16 cellular contexts compared by ENCODE assay signal in the genomic region with DNA sequence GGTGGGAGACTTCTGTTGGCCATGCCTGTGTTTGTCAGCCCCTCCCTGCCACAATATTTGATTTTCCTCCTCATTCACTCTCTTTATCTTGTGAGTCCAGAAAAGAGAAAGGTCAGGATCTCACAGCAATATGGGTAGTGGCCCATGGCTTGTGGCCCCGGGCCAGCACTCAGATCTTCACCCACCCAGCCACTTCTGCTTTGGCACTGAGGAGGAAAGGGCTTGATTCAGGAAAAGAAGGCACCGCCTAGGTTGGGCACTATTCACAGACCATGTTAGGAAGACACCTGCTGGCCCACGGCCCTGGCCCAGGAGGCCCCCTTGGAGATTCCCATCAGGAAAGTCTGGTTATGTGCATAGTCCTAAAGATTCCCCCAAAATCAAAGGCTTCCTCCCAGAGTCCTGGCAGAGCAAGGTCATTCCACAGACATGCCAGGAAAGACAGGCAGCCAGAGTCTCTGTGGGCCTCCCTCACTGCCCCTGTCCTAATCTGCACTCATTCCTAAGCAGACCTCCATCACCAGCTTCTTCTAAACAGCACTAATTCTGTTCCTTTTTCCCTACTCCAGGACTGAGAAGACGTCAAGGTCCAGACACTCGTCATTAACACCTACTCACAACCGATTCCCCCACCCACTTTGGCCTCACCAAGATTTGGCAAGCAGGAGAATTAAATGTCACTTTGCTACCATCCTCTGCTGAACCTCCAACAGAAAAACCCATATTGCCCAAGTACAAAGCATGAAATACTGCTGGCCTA.
DNase-seq lines count a peak whose midpoint lies in the region; ATAC-seq and TF ChIP-seq lines count a peak whose summit lies in the region.
"Had no signal": no experiment of that assay in that cellular context is flagged by ENCODE, and none has a peak within 500 bp of the region (broad histone marks: within the 10 kb centered on the region; RNA-seq: fewer than 3 reads in every experiment).

No MANE protein-coding gene starts in this region.

- WGBS in aorta, 2 donors, result 47 to 53% methylated on average over 6 of the region's 6 CpGs

- no peak for TF ChIP-seq CTCF in osteoblast (IDR thresholded peaks at IDR 0.05; ENCODE audit: extremely low read depth, low read depth, low read length)

- H3K36me3 ChIP-seq in Karpas-422 (ENCODE audit: insufficient read depth, low read length), result 0 out of 2 replicates have a peak, but pooled peaks cover 7% of the 10 kb centered on the region
- no peaks in the 10 kb centered on the region for H3K36me3 ChIP-seq in osteoblast (ENCODE audit: insufficient read depth, low read length)
- H3K36me3 ChIP-seq in aorta (ENCODE audit: control insufficient read depth in 1 of 2, insufficient read depth in 2 of 2, low read length in 1 of 2), result no peaks in the 10 kb centered on the region

- peaks cover 93% of the 10 kb centered on the region for H3K4me1 ChIP-seq in Karpas-422 (ENCODE audit: low read length)
- H3K4me1 ChIP-seq in osteoblast (ENCODE audit: insufficient read depth, low read length), result peaks cover 17% of the 10 kb centered on the region
- H3K4me1 ChIP-seq in aorta (ENCODE audit: control insufficient read depth in 1 of 2, insufficient read depth in 2 of 2, low read length in 2 of 2), result peaks cover 4 to 5% of the 10 kb centered on the region in 2 donors

- H3K27me3 ChIP-seq in Karpas-422 (ENCODE audit: low read length), result no peaks in the 10 kb centered on the region
- no peaks in the 10 kb centered on the region for H3K27me3 ChIP-seq in osteoblast (ENCODE audit: insufficient read depth, low read length)
- no peaks in the 10 kb centered on the region for H3K27me3 ChIP-seq in aorta (ENCODE audit: control insufficient read depth in 1 of 2, insufficient read depth in 2 of 2, low read length in 1 of 2)

- H3K27ac ChIP-seq in Karpas-422 (ENCODE audit: low read length) (peak overlapping the region; percentile 97), caudate nucleus (ENCODE audit: low read depth, low read length) (peak overlapping the region; percentile 40), osteoblast (ENCODE audit: low read depth, low read length) (no peak overlapping the region), aorta (ENCODE audit: low read depth in 1 of 2, low read length in 2 of 2) (peak overlapping the region; percentile 55 to 81)

- H2AFZ ChIP-seq in Karpas-422 (ENCODE audit: low read length) (no peak overlapping the region), osteoblast (ENCODE audit: low read length) (peak overlapping the region; percentile 27)

- no peaks in the 10 kb centered on the region for H4K20me1 ChIP-seq in Karpas-422 (ENCODE audit: insufficient read depth, low read depth, low read length)
- no peaks in the 10 kb centered on the region for H4K20me1 ChIP-seq in osteoblast (ENCODE audit: insufficient read depth, low read length)

- no peaks in the 10 kb centered on the region for H3K9me2 ChIP-seq in Karpas-422 (replicated peaks; ENCODE audit: insufficient read depth, low read length)
- H3K9me2 ChIP-seq: SK-N-SH had no signal

- intact Hi-C loops in aorta (cut with DNase I), result no loop called here

- no peak for ATAC-seq in aorta (ENCODE audit: low FRiP score)
- no peak for ATAC-seq in GM19395 (IDR thresholded peaks at IDR 0.05; ENCODE audit: unreplicated experiment)

- H3K4me3 ChIP-seq in Karpas-422 (ENCODE audit: low read length) (peak overlapping the region; percentile 72), osteoblast (ENCODE audit: insufficient read depth, low read length) (no peak overlapping the region), aorta (ENCODE audit: low read length in 2 of 2) (no peak overlapping the region)

- peak overlapping the region; percentile 81 for H3K4me2 ChIP-seq in Karpas-422 (ENCODE audit: low read depth, low read length, poor library complexity, severe bottlenecking)
- no peak overlapping the region for H3K4me2 ChIP-seq in osteoblast (ENCODE audit: insufficient read depth, low read length)
- H3K4me2 ChIP-seq: SK-N-SH had no signal

- peak overlapping the region; percentile 87 for H3K9ac ChIP-seq in Karpas-422 (ENCODE audit: low read length)
- H3K9ac ChIP-seq: SK-N-SH had no signal

- DNase-seq in Karpas-422 (peak; percentile 60), caudate nucleus (lab: John Stamatoyannopoulos, UW) (no peak), osteoblast (ENCODE audit: insufficient read length, low spot score, missing footprints) (no peak), aorta (peak in 1 of 2 donors; percentile 50), activated gamma-delta T cell (lab: John Stamatoyannopoulos, UW) (no peak)
- DNase-seq in central memory CD4-positive, alpha-beta T cell, result no peak
- DNase-seq: anterior cingulate cortex; CD4-positive, alpha-beta memory T cell; cortex of kidney; glutamatergic neuron; NCI-H1417 treated with DMSO at 0.1 percent for 48 hours; NCI-H345; nucleus accumbens; SK-N-SH; stimulated activated naive CD4-positive, alpha-beta T cell treated with Interleukin-2 at 50 U/mL for 16 hours had no signal

- peaks cover 63% of the 10 kb centered on the region for H3K79me2 ChIP-seq in Karpas-422 (ENCODE audit: low read length)
- no peaks in the 10 kb centered on the region for H3K79me2 ChIP-seq in osteoblast (ENCODE audit: insufficient read depth, low read length)

- H3K9me3 ChIP-seq in Karpas-422 (ENCODE audit: low read length) (no peaks in the 10 kb centered on the region), osteoblast (ENCODE audit: low read depth, low read length) (no peaks in the 10 kb centered on the region), aorta (ENCODE audit: control insufficient read depth, low read length) (no peaks in the 10 kb centered on the region)
- H3K9me3 ChIP-seq: SK-N-SH had no signal
